Comparison of ENCODE assay signal across 18 cellular contexts in the genomic region with DNA sequence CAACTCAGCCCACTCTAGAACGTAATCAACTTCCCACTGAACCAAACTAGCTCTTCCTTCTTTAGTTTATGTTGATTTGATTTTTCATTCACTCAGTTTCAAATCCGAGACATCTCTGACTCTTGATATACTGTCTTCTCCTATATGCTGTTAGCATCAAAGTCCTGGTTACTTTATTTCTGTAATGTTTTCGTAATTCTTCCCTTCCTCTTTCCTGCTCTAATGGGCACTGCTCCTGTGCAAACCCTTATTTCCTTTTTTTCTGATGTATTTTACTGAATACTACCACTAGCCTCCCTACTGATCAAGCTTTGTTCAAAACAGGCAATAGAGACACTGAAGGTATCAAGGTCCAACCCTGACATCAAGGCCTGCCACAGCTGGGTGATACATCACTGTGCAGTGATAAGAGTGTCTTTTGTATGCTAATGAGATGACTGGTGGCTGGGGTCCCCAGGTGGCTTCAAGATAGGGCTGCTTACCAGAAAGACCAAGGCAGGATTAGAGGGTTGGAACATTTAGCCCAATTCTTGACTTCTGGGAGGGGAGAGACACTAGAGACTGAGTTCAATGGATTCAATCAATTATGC.
"Had no signal": no experiment of that assay in that cellular context is flagged by ENCODE, and none has a peak within 500 bp of the region (broad histone marks: within the 10 kb centered on the region; RNA-seq: fewer than 3 reads in every experiment).

No MANE protein-coding gene starts in this region.

- ATAC-seq: activated CD4-positive, alpha-beta T cell treated with anti-CD3 and anti-CD28 coated beads for 36 hours; activated naive CD4-positive, alpha-beta T cell treated with anti-CD3 and anti-CD28 coated beads, Interleukin-2, amount 50 U/mL, for 72 hours; stimulated activated naive CD8-positive, alpha-beta T cell treated with anti-CD3 and anti-CD28 coated beads, Interleukin-15, Interleukin-2, amounts not matched to agents 100 U/mL and 50 U/mL, for 24 hours had no signal

- H3K4me3 ChIP-seq: adrenal gland, breast epithelium, esophagus squamous epithelium, transverse colon, vagina had no signal

- H3K4me3 Mint-ChIP-seq: activated CD4-positive, alpha-beta T cell treated with anti-CD3 and anti-CD28 coated beads for 36 hours; activated T-helper 1 cell treated with anti-CD3 and anti-CD28 coated beads, Interleukin-12 subunit alpha, Interleukin-12 subunit beta, Interleukin-2, Interleukin-4 antibody, amounts not matched to agents 30 ng/mL and 10 ng/mL and 1 ng/mL, durations not matched to agents 14 hours and 24 hours and 36 hours; nephron had no signal

- H3K27me3 ChIP-seq: adrenal gland, breast epithelium, esophagus squamous epithelium, transverse colon, vagina had no signal

- H3K27ac Mint-ChIP-seq: activated CD4-positive, alpha-beta T cell treated with anti-CD3 and anti-CD28 coated beads for 36 hours; activated naive CD4-positive, alpha-beta T cell treated with anti-CD3 and anti-CD28 coated beads, Interleukin-2, amount 50 U/mL, for 72 hours; activated T-helper 1 cell treated with anti-CD3 and anti-CD28 coated beads, Interleukin-12 subunit alpha, Interleukin-12 subunit beta, Interleukin-2, Interleukin-4 antibody, amounts not matched to agents 30 ng/mL and 10 ng/mL and 1 ng/mL, durations not matched to agents 14 hours and 24 hours and 36 hours; nephron; progenitor cell of endocrine pancreas had no signal

- H3K27ac ChIP-seq: adrenal gland, breast epithelium, esophagus squamous epithelium, transverse colon, vagina had no signal

- DNase-seq: activated CD4-positive, alpha-beta T cell treated with anti-CD3 and anti-CD28 coated beads for 36 hours; activated CD4-positive, alpha-beta T cell treated with anti-CD3 and anti-CD28 coated beads, Interleukin-2, amount 50 U/mL, for 48 hours; activated gamma-delta T cell treated with Interleukin-2 at 50 U/mL for 16 hours; activated T-cell treated with anti-CD3 and anti-CD28 coated beads for 4 hours; adrenal gland; cerebellar nuclear complex; cortex of kidney; esophagus squamous epithelium; stimulated activated CD4-positive, alpha-beta T cell treated with anti-CD3 and anti-CD28 coated beads, Interleukin-12 subunit alpha, Interleukin-12 subunit beta, amount 100 ng/mL, for 4 hours; stimulated activated CD4-positive, alpha-beta T cell treated with anti-CD3 and anti-CD28 coated beads, Interleukin-2, amount 100 ng/mL, for 24 hours; stimulated activated naive CD8-positive, alpha-beta T cell treated with anti-CD3 and anti-CD28 coated beads, Interleukin-15, Interleukin-2, amounts not matched to agents 100 U/mL and 50 U/mL, for 24 hours; transverse colon had no signal

- H3K4me1 ChIP-seq: adrenal gland, breast epithelium, esophagus squamous epithelium, transverse colon, vagina had no signal

- H3K36me3 ChIP-seq: adrenal gland, breast epithelium had no signal

- H3K4me1 Mint-ChIP-seq: activated CD4-positive, alpha-beta T cell treated with anti-CD3 and anti-CD28 coated beads for 36 hours; nephron had no signal

- H3K27me3 Mint-ChIP-seq: progenitor cell of endocrine pancreas had no signal
